ENCODE assay signal across 1 cellular context in genomic region chr12:1666685-1667162, GRCh38.
TF ChIP-seq lines count a peak whose summit lies in the region.

No MANE protein-coding gene starts in this region.

TF ChIP-seq in GM23338, 12 proteins besides CTCF, POLR2A, EP300 and RAD21:
- TF ChIP-seq ZNF462 (CRISPR knock-in tag; IDR thresholded peaks at IDR 0.05) (no peak), JUNB (IDR thresholded peaks at IDR 0.05; ENCODE audit: unreplicated experiment) (no peak), ZNF331 (CRISPR knock-in tag; IDR thresholded peaks at IDR 0.05; ENCODE audit: low read depth) (no peak), EZH2phosphoT487 (IDR thresholded peaks at IDR 0.05; ENCODE audit: unreplicated experiment) (no peak), EZH2 (IDR thresholded peaks at IDR 0.05; ENCODE audit: low read depth, unreplicated experiment) (no peak), CREB1 (CRISPR knock-in tag; IDR thresholded peaks at IDR 0.05; ENCODE audit: low read depth) (no peak)
TF ChIP-seq in GM23338: peak in this region for 0.
